ENCODE assay signal across 1 cellular context in the genomic region with DNA sequence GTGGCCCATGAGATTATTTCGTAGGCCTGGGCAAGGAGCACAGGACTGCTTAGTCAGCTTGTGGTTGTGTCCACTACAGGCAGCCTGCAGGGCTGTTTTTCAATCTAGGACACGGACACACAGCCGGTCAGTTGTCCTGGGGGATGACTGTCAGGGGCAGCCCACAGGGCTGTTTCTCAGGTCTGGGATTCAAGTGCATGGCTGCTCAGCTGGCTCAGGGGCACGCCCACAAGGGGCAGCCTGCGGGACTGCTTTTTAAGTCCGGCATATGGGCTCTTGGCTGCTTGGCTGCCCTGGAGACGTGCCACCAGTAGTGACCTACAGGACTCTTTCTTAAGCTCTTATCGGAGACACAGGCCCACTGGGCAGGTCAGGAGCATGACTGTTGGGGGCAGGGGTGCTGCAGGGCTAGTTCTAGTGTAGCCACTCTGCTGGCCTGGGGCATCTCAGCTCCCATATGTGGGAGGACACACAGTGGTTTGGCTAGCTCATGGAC.
TF ChIP-seq lines count a peak whose summit lies in the region.

No MANE protein-coding gene starts in this region.

TF ChIP-seq in K562, 482 proteins besides CTCF, POLR2A, EP300 and RAD21:
- TF ChIP-seq CGGBP1 (CRISPR knock-in tag; IDR thresholded peaks at IDR 0.05) (no peak), POLR2AphosphoS5 (IDR thresholded peaks at IDR 0.05; ENCODE audit: control insufficient read depth, insufficient read depth, low read depth, low read length) (no peak), KDM2B (CRISPR knock-in tag; IDR thresholded peaks at IDR 0.05) (no peak), NFATC3 (IDR thresholded peaks at IDR 0.05) (no peak), GTF2A2 (tag; IDR thresholded peaks at IDR 0.05) (no peak), SMARCA4 (IDR thresholded peaks at IDR 0.05) (no peak), KAT2B (IDR thresholded peaks at IDR 0.05; ENCODE audit: low read depth, low read length) (no peak), ZC3H11A (IDR thresholded peaks at IDR 0.05; ENCODE audit: low read depth, low read length) (no peak), ZNF707 (CRISPR knock-in tag; conservative IDR thresholded peaks at IDR 0.05) (no peak)
- TF ChIP-seq, protein P1, sequence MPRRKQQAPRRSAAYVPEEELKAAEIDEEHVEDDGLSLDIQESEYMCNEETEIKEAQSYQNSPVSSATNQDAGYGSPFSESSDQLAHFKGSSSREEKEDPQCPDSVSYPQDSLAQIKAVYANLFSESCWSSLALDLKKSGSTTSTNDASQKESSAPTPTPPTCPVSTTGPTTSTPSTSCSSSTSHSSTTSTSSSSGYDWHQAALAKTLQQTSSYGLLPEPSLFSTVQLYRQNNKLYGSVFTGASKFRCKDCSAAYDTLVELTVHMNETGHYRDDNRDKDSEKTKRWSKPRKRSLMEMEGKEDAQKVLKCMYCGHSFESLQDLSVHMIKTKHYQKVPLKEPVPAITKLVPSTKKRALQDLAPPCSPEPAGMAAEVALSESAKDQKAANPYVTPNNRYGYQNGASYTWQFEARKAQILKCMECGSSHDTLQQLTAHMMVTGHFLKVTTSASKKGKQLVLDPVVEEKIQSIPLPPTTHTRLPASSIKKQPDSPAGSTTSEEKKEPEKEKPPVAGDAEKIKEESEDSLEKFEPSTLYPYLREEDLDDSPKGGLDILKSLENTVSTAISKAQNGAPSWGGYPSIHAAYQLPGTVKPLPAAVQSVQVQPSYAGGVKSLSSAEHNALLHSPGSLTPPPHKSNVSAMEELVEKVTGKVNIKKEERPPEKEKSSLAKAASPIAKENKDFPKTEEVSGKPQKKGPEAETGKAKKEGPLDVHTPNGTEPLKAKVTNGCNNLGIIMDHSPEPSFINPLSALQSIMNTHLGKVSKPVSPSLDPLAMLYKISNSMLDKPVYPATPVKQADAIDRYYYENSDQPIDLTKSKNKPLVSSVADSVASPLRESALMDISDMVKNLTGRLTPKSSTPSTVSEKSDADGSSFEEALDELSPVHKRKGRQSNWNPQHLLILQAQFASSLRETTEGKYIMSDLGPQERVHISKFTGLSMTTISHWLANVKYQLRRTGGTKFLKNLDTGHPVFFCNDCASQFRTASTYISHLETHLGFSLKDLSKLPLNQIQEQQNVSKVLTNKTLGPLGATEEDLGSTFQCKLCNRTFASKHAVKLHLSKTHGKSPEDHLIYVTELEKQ (CRISPR knock-in tag; IDR thresholded peaks at IDR 0.05), result no peak
